Comparison of ENCODE assay signal across 16 cellular contexts in genomic region chr5:95720094-95720793, GRCh38. TPM values are rescaled to one million over a fixed set of nuclear protein-coding genes. Genes with fewer than 3 reads are reported as not detected.
DNase-seq lines count a peak whose midpoint lies in the region; ATAC-seq and TF ChIP-seq lines count a peak whose summit lies in the region.
"Had no signal": no experiment of that assay in that cellular context is flagged by ENCODE, and none has a peak within 500 bp of the region (broad histone marks: within the 10 kb centered on the region; RNA-seq: fewer than 3 reads in every experiment).

No MANE protein-coding gene starts in this region.

- H3K4me2 ChIP-seq in mesendoderm (ENCODE audit: low read length), result no peak overlapping the region

- intact Hi-C loops in dorsolateral prefrontal cortex (cut with DNase I), result no loop called here

- no peak overlapping the region for H2BK120ac ChIP-seq in mesendoderm (ENCODE audit: low read depth, low read length)

- no CpG with 5 or more reads among the region's 3 CpGs for WGBS in mesendoderm (ENCODE audit: extremely low coverage, insufficient coverage, low lambda C conversion rate)

- no peaks in the 10 kb centered on the region for H3K9me3 ChIP-seq in subcutaneous abdominal adipose tissue (ENCODE audit: control insufficient read depth in 5 of 5, low read length in 5 of 5)

- H2BK15ac ChIP-seq in mesendoderm (replicated peaks; ENCODE audit: low read depth), result peak overlapping the region; percentile 12

- H3K9ac ChIP-seq in mesendoderm (ENCODE audit: low read length) (no peak overlapping the region), subcutaneous abdominal adipose tissue (ENCODE audit: low read length in 5 of 5) (peak overlapping the region in 1 of 5 donors; percentile 13)
- H3K9ac ChIP-seq: parathyroid adenoma had no signal

- H3K36me3 ChIP-seq in mesendoderm (ENCODE audit: control insufficient read depth, insufficient read depth, low read length) (no peaks in the 10 kb centered on the region), subcutaneous abdominal adipose tissue (ENCODE audit: control insufficient read depth in 5 of 5, insufficient read depth in 5 of 5, low read length in 5 of 5) (peaks cover 0 to 17% (median 0%) of the 10 kb centered on the region in 5 donors)

- peak overlapping the region; percentile 59 for H3K4ac ChIP-seq in mesendoderm (ENCODE audit: low read depth, low read length)

- no peaks in the 10 kb centered on the region for H3K79me1 ChIP-seq in mesendoderm (ENCODE audit: low read length)

- no peaks in the 10 kb centered on the region for H3K79me2 ChIP-seq in mesendoderm (ENCODE audit: control insufficient read depth, insufficient read depth, low read length)
- H3K79me2 ChIP-seq: parathyroid adenoma had no signal

- peak overlapping the region; percentile 76 for H3K18ac ChIP-seq in mesendoderm (ENCODE audit: low read length)

- H2BK5ac ChIP-seq in mesendoderm (ENCODE audit: low read length), result no peak overlapping the region

- peaks cover 11% of the 10 kb centered on the region for H3K4me1 ChIP-seq in mesendoderm (ENCODE audit: control insufficient read depth, low read depth, low read length)
- H3K4me1 ChIP-seq in subcutaneous abdominal adipose tissue (ENCODE audit: control insufficient read depth in 5 of 5, insufficient read depth in 5 of 5, low read length in 5 of 5), result peaks cover 0 to 67% (median 34%) of the 10 kb centered on the region in 5 donors
- H3K4me1 ChIP-seq: parathyroid adenoma had no signal

- DNase-seq in NCI-H69 (lab: John Stamatoyannopoulos, UW), result peak; percentile 91
- DNase-seq in dorsolateral prefrontal cortex, result no peak
- no peak for DNase-seq in mesendoderm
- DNase-seq in GM19240 (ENCODE audit: insufficient read length, low spot score), result no peak
- DNase-seq in NK-92 (lab: John Stamatoyannopoulos, UW; ENCODE audit: unreplicated experiment), result no peak
- DNase-seq: activated CD4-positive, alpha-beta memory T cell treated with anti-CD3 and anti-CD28 coated beads, Interleukin-2, amount 10 ng/mL, durations not matched to agents 7 days and 5 days; foreskin fibroblast; NCI-H1694 treated with DMSO at 0.1 percent for 48 hours; NCI-H526 treated with DMSO at 0.1 percent for 48 hours; T-helper 9 cell had no signal

- peak overlapping the region in 49 of 59 donors; percentile 2 to 78 (median 46) for H3K27ac ChIP-seq in dorsolateral prefrontal cortex
- H3K27ac ChIP-seq in mesendoderm (ENCODE audit: low read depth, low read length), result no peak overlapping the region
- H3K27ac ChIP-seq in subcutaneous abdominal adipose tissue (ENCODE audit: low read depth, low read length), result peak overlapping the region; percentile 54
- H3K27ac ChIP-seq: parathyroid adenoma had no signal

- ATAC-seq in HG02571 (IDR thresholded peaks at IDR 0.05; ENCODE audit: unreplicated experiment) (no peak), GM18498 (IDR thresholded peaks at IDR 0.05; ENCODE audit: unreplicated experiment) (no peak)

- H4K5ac ChIP-seq in mesendoderm (ENCODE audit: low read length), result no peak overlapping the region

- no peak overlapping the region for H3K23ac ChIP-seq in mesendoderm (ENCODE audit: low read length)

- no peak overlapping the region for H2AK5ac ChIP-seq in mesendoderm (ENCODE audit: low read length)

- H4K8ac ChIP-seq in mesendoderm (ENCODE audit: low read depth, low read length), result no peak overlapping the region

- H3K4me3 ChIP-seq in dorsolateral prefrontal cortex (no peak overlapping the region), mesendoderm (ENCODE audit: low read length) (no peak overlapping the region), subcutaneous abdominal adipose tissue (ENCODE audit: low read depth in 1 of 5, low read length in 5 of 5) (no peak overlapping the region)

- H3K56ac ChIP-seq in mesendoderm (ENCODE audit: low read length), result peak overlapping the region; percentile 71

- TF ChIP-seq CTCF in dorsolateral prefrontal cortex (IDR thresholded peaks at IDR 0.05 in 54 of 56, conservative IDR thresholded peaks at IDR 0.05 in 2 of 56; ENCODE audit: low read depth in 1 of 56, partially characterized antibody in 56 of 56), result no peak

- no peaks in the 10 kb centered on the region for H3K27me3 ChIP-seq in dorsolateral prefrontal cortex
- no peaks in the 10 kb centered on the region for H3K27me3 ChIP-seq in mesendoderm (ENCODE audit: insufficient read depth, low read length, poor library complexity)
- no peaks in the 10 kb centered on the region for H3K27me3 ChIP-seq in subcutaneous abdominal adipose tissue (ENCODE audit: control insufficient read depth in 5 of 5, insufficient read depth in 4 of 5, low read length in 5 of 5)

RNA-seq across cellular contexts. Expression of gene RHOBTB3, which starts 10.9 kb away (rescaled TPM):
- 100 to 1,000 TPM in 111 of 120 experiments, 10 to 100 TPM in 9; 78.4 to 315 (median 137) TPM for total RNA-seq in dorsolateral prefrontal cortex
- polyA plus RNA-seq in mesendoderm (2013, experiment 1 of 2), result 18.0 TPM
- polyA plus RNA-seq in mesendoderm (2013, experiment 2 of 2), result 20.0 TPM

RNA-seq across cellular contexts. Expression of gene SPATA9, which starts 37.5 kb away (rescaled TPM):
- total RNA-seq in dorsolateral prefrontal cortex, result 1 to 10 TPM in 32 of 120 experiments, under 1 TPM in 53, not detected in 35; 0.24 to 2.5 (median 0.87) TPM
- polyA plus RNA-seq in mesendoderm (2013, experiment 1 of 2), result not detected
- not detected for polyA plus RNA-seq in mesendoderm (2013, experiment 2 of 2)
- total RNA-seq: activated CD4-positive, alpha-beta memory T cell treated with anti-CD3 and anti-CD28 coated beads, Interleukin-2, amount 10 ng/mL, durations not matched to agents 7 days and 5 days; H1 had no signal
- polyA plus RNA-seq: CD14-positive monocyte, H1 had no signal
